In genomic region chr11:47179655-47179991, GRCh38 we compare ENCODE assay signal across 8 cellular contexts. TPM values are rescaled to one million over a fixed set of nuclear protein-coding genes. Genes with fewer than 3 reads are reported as not detected.
DNase-seq lines count a peak whose midpoint lies in the region; ATAC-seq and TF ChIP-seq lines count a peak whose summit lies in the region.

No MANE protein-coding gene starts in this region.

- H3K4me1 Mint-ChIP-seq in activated CD8-positive, alpha-beta T cell treated with anti-CD3 and anti-CD28 coated beads for 36 hours (ENCODE audit: low read depth) = peaks cover 24% of the 10 kb centered on the region
- peaks cover 37% of the 10 kb centered on the region for H3K4me1 Mint-ChIP-seq in stimulated activated naive CD8-positive, alpha-beta T cell treated with anti-CD3 and anti-CD28 coated beads, Interleukin-15, amount 100 ng/mL, for 72 hours

- ATAC-seq in activated CD8-positive, alpha-beta T cell treated with anti-CD3 and anti-CD28 coated beads for 36 hours = peak; percentile 19
- ATAC-seq in stimulated activated naive CD8-positive, alpha-beta T cell treated with anti-CD3 and anti-CD28 coated beads, Interleukin-15, amount 100 ng/mL, for 72 hours = peak; percentile 18
- no peak for ATAC-seq in GM18498 (IDR thresholded peaks at IDR 0.05; ENCODE audit: unreplicated experiment)

- H3K27ac Mint-ChIP-seq in activated CD8-positive, alpha-beta T cell treated with anti-CD3 and anti-CD28 coated beads for 36 hours = no peak overlapping the region
- peak overlapping the region in 1 of 2 donors; percentile 15 for H3K27ac Mint-ChIP-seq in stimulated activated naive CD8-positive, alpha-beta T cell treated with anti-CD3 and anti-CD28 coated beads, Interleukin-15, amount 100 ng/mL, for 72 hours

- POLR2A ChIA-PET in activated CD8-positive, alpha-beta T cell treated with anti-CD3 and anti-CD28 coated beads for 36 hours (lab: Charles Lee) = interaction anchor here (0.5 to 5.5 kb wide), 2 partner anchors 36 to 54 kb away, joined by 3 to 41 read pairs; partner anchors contain the start of gene DDB2

- H3K4me3 Mint-ChIP-seq in activated CD8-positive, alpha-beta T cell treated with anti-CD3 and anti-CD28 coated beads for 36 hours = no peak overlapping the region
- H3K4me3 Mint-ChIP-seq in stimulated activated naive CD8-positive, alpha-beta T cell treated with anti-CD3 and anti-CD28 coated beads, Interleukin-15, amount 100 ng/mL, for 72 hours = no peak overlapping the region

- peaks cover 5% of the 10 kb centered on the region for H3K27me3 Mint-ChIP-seq in activated CD8-positive, alpha-beta T cell treated with anti-CD3 and anti-CD28 coated beads for 36 hours
- peaks cover 14% of the 10 kb centered on the region for H3K27me3 Mint-ChIP-seq in stimulated activated naive CD8-positive, alpha-beta T cell treated with anti-CD3 and anti-CD28 coated beads, Interleukin-15, amount 100 ng/mL, for 72 hours

- DNase-seq in AG09319 (ENCODE audit: extremely low read depth, low read depth) (no peak), NCI-H1092 treated with DMSO at 0.1 percent for 48 hours (lab: John Stamatoyannopoulos, UW) (peak; percentile 26), hippocampal formation (lab: John Stamatoyannopoulos, UW) (peak; percentile 16 to 36), epidermal melanocyte (ENCODE audit: insufficient read length, low spot score) (no peak)
- peak; percentile 69 for DNase-seq in activated CD8-positive, alpha-beta T cell treated with anti-CD3 and anti-CD28 coated beads for 36 hours
- peak; percentile 46 to 54 for DNase-seq in stimulated activated naive CD8-positive, alpha-beta T cell treated with anti-CD3 and anti-CD28 coated beads, Interleukin-15, amount 100 ng/mL, for 72 hours

- TF ChIP-seq CTCF in AG09319 (IDR thresholded peaks at IDR 0.05; ENCODE audit: low read depth, low read length) = peak; percentile 57
- TF ChIP-seq CTCF in GM12872 (IDR thresholded peaks at IDR 0.05; ENCODE audit: insufficient read depth, low read depth, low read length) = peak; percentile 91
- peak; percentile 56 for TF ChIP-seq CTCF in activated CD8-positive, alpha-beta T cell treated with anti-CD3 and anti-CD28 coated beads for 36 hours (IDR thresholded peaks at IDR 0.05)

- CTCF ChIA-PET in activated CD8-positive, alpha-beta T cell treated with anti-CD3 and anti-CD28 coated beads for 36 hours (lab: Charles Lee) = interaction anchor here (0.8 to 5.1 kb wide), 16 partner anchors 8 to 285 kb away, joined by 3 to 46 read pairs (median 6); partner anchors contain the start of genes ACP2, DDB2, MADD and NR1H3

- no peaks in the 10 kb centered on the region for H3K9me3 Mint-ChIP-seq in activated CD8-positive, alpha-beta T cell treated with anti-CD3 and anti-CD28 coated beads for 36 hours
- H3K9me3 Mint-ChIP-seq in stimulated activated naive CD8-positive, alpha-beta T cell treated with anti-CD3 and anti-CD28 coated beads, Interleukin-15, amount 100 ng/mL, for 72 hours = no peaks in the 10 kb centered on the region

- H3K36me3 Mint-ChIP-seq in activated CD8-positive, alpha-beta T cell treated with anti-CD3 and anti-CD28 coated beads for 36 hours (ENCODE audit: low read depth) = peaks cover 7% of the 10 kb centered on the region

- intact Hi-C loops in activated CD8-positive, alpha-beta T cell treated with anti-CD3 and anti-CD28 coated beads for 36 hours (cut with micrococcal nuclease) = loop anchor here (5.0 kb wide), 2 partner anchors 38 to 78 kb away; partner anchors contain the start of gene NR1H3

RNA-seq across cellular contexts. Expression of gene ARFGAP2, which starts 2.9 kb away (rescaled TPM):
- 10 to 100 TPM; 70.1 to 71.7 TPM for total RNA-seq in activated CD8-positive, alpha-beta T cell treated with anti-CD3 and anti-CD28 coated beads for 36 hours

RNA-seq across cellular contexts. Expression of gene PACSIN3, which starts 6.6 kb away (rescaled TPM):
- 1 to 10 TPM; 4.7 to 8.0 TPM for total RNA-seq in activated CD8-positive, alpha-beta T cell treated with anti-CD3 and anti-CD28 coated beads for 36 hours

RNA-seq across cellular contexts. Expression of gene DDB2, which starts 35.2 kb away (rescaled TPM):
- total RNA-seq in activated CD8-positive, alpha-beta T cell treated with anti-CD3 and anti-CD28 coated beads for 36 hours = 100 to 1,000 TPM; 189 to 200 TPM

Comparison
In these comparisons a context has a peak if more than half of its experiments do, and no peak if none do; other contexts are left out.
1. DNase-seq: peak in NCI-H1092 treated with DMSO at 0.1 percent for 48 hours (single experiment), activated CD8-positive, alpha-beta T cell treated with anti-CD3 and anti-CD28 coated beads for 36 hours (single experiment), hippocampal formation (2 of 2) and stimulated activated naive CD8-positive, alpha-beta T cell treated with anti-CD3 and anti-CD28 coated beads, Interleukin-15, amount 100 ng/mL, for 72 hours (2 of 2); none in AG09319 (single experiment) and epidermal melanocyte (single experiment).
2. Peak in every context shown above with its lines, with median percentiles within 50 percentile points of each other: CTCF ChIP-seq.